ENCODE assay signal across 27 cellular contexts in the genomic region with DNA sequence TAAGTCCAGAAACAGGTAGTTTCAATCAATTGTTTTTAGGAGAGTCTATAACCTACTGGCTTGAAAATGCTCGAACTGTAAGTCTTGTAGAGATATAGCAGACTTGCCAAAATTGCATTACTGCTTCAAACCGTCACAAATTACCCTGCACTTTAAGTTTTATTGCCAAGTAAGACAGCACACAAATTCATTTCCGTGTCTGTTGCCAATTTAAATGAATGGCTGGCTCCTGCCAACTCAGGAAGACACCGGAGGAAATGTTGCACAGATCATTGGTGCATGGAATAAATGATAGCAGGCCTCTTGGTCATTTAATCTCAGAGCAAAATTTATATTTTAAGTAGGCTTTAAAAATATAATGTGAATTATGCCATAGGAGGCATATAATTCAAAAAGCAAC.
"Had no signal": no experiment of that assay in that cellular context is flagged by ENCODE, and none has a peak within 500 bp of the region (broad histone marks: within the 10 kb centered on the region; RNA-seq: fewer than 3 reads in every experiment).

No MANE protein-coding gene starts in this region.

- H3K9me3 ChIP-seq: esophagus squamous epithelium, lower lobe of right lung, prostate gland, suprapubic skin, transverse colon, upper lobe of right lung, uterus had no signal

- H3K4me3 ChIP-seq: esophagus squamous epithelium, heart right ventricle, lower lobe of right lung, prostate gland, right atrium auricular region, smooth muscle cell, suprapubic skin, transverse colon, upper lobe of right lung, uterus had no signal

- H3K27ac ChIP-seq: esophagus squamous epithelium, heart right ventricle, lower lobe of right lung, prostate gland, right atrium auricular region, suprapubic skin, transverse colon, upper lobe of right lung, uterus had no signal

- DNase-seq: effector memory CD4-positive, alpha-beta T cell; erythroblast; esophagus squamous epithelium; foreskin melanocyte; glutamatergic neuron; heart right ventricle; hippocampal formation; left cardiac atrium; left ventricle myocardium superior; lower lobe of right lung; naive thymus-derived CD8-positive, alpha-beta T cell; nephron progenitor cell; nucleus accumbens; stimulated activated CD4-positive, alpha-beta T cell treated with anti-CD3 and anti-CD28 coated beads, Interleukin-12 subunit alpha, Interleukin-12 subunit beta, amount 100 ng/mL, for 4 hours; stimulated activated CD4-positive, alpha-beta T cell treated with anti-CD3 and anti-CD28 coated beads, Interleukin-1b, Interleukin-23, amount 100 ng/mL, for 48 hours; stimulated activated CD4-positive, alpha-beta T cell treated with anti-CD3 and anti-CD28 coated beads, Interleukin-4, amount 100 ng/mL, for 1 hour; stimulated activated CD8-positive, alpha-beta memory T cell treated with anti-CD3 and anti-CD28 coated beads, Interleukin-4, amount 100 ng/mL, for 48 hours; stimulated activated naive CD4-positive, alpha-beta T cell; stimulated activated naive CD8-positive, alpha-beta T cell treated with anti-CD3 and anti-CD28 coated beads, Interleukin-15, amount 100 ng/mL, for 72 hours; transverse colon; upper lobe of right lung; uterus had no signal

- H3K4me1 ChIP-seq: esophagus squamous epithelium, heart right ventricle, lower lobe of right lung, prostate gland, right atrium auricular region, suprapubic skin, upper lobe of right lung, uterus had no signal

- H3K36me3 ChIP-seq: esophagus squamous epithelium, heart right ventricle, lower lobe of right lung, prostate gland, right atrium auricular region, suprapubic skin, transverse colon, upper lobe of right lung, uterus had no signal

- H3K4me2 ChIP-seq: smooth muscle cell had no signal

- ATAC-seq: heart right ventricle; left cardiac atrium; left ventricle myocardium superior; lower lobe of right lung; naive thymus-derived CD8-positive, alpha-beta T cell; sciatic nerve; stimulated activated naive CD8-positive, alpha-beta T cell treated with anti-CD3 and anti-CD28 coated beads, Interleukin-15, amount 100 ng/mL, for 72 hours; upper lobe of right lung had no signal

- H3K27me3 ChIP-seq: esophagus squamous epithelium, heart right ventricle, right atrium auricular region, suprapubic skin, transverse colon, upper lobe of right lung, uterus had no signal
